1 cellular context compared by ENCODE assay signal in genomic region chr4:40375620-40376019, GRCh38.
TF ChIP-seq lines count a peak whose summit lies in the region.

No MANE protein-coding gene starts in this region.

TF ChIP-seq in HepG2, 621 proteins besides CTCF, POLR2A, EP300 and RAD21 (continued from another document):
- TF ChIP-seq SPEN (CRISPR knock-in tag; IDR thresholded peaks at IDR 0.05; ENCODE audit: low read depth) (no peak), PBX3 (CRISPR knock-in tag; IDR thresholded peaks at IDR 0.05; ENCODE audit: borderline replicate concordance) (no peak), ZNF557 (CRISPR knock-in tag; IDR thresholded peaks at IDR 0.05) (no peak), NFIB (CRISPR knock-in tag; IDR thresholded peaks at IDR 0.05; ENCODE audit: borderline replicate concordance) (no peak), ZSCAN5A (CRISPR knock-in tag; IDR thresholded peaks at IDR 0.05; ENCODE audit: borderline replicate concordance) (no peak), CHD2 (IDR thresholded peaks at IDR 0.05; ENCODE audit: low read depth, low read length) (no peak), PITX1 (CRISPR knock-in tag; IDR thresholded peaks at IDR 0.05) (no peak), ZNF318 (CRISPR knock-in tag; IDR thresholded peaks at IDR 0.05) (no peak), AGO1 (IDR thresholded peaks at IDR 0.05; ENCODE audit: low read depth, low read length, poor library complexity, severe bottlenecking) (no peak), NFYC (CRISPR knock-in tag; IDR thresholded peaks at IDR 0.05) (no peak), KDM3A (CRISPR knock-in tag; IDR thresholded peaks at IDR 0.05; ENCODE audit: low read depth) (no peak), PHF5A (CRISPR knock-in tag; IDR thresholded peaks at IDR 0.05; ENCODE audit: low read depth, unreplicated experiment) (no peak), AHDC1 (CRISPR knock-in tag; IDR thresholded peaks at IDR 0.05; ENCODE audit: borderline replicate concordance) (no peak)
